In genomic region chr6:161272600-161273355, GRCh38 we compare ENCODE assay signal across 8 cellular contexts. TPM values are rescaled to one million over a fixed set of nuclear protein-coding genes. Genes with fewer than 3 reads are reported as not detected.
DNase-seq lines count a peak whose midpoint lies in the region; ATAC-seq and TF ChIP-seq lines count a peak whose summit lies in the region.

No MANE protein-coding gene starts in this region.

- no peaks in the 10 kb centered on the region; a peak in 2 of 22 replicates for H4K20me1 ChIP-seq in BLaER1 treated with 17β-estradiol and CSF1 and Interleukin-3, amounts not matched to agents 10 nM and 100 nM

- H3K4me3 ChIP-seq in BLaER1 treated with 17β-estradiol and CSF1 and Interleukin-3, amounts not matched to agents 10 nM and 100 nM: peak overlapping the region; percentile 58 to 74 (median 68)
- H3K4me3 ChIP-seq in iPS-18c (ENCODE audit: insufficient read depth, low read depth, low read length) (peak overlapping the region; percentile 61), spleen (peak overlapping the region; percentile 45 to 78 (median 58))

- TF ChIP-seq CTCF in spleen (IDR thresholded peaks at IDR 0.05 in 8 of 11, conservative IDR thresholded peaks at IDR 0.05 in 3 of 11): no peak

- peak overlapping the region; percentile 81 for H3K27ac Mint-ChIP-seq in activated naive CD8-positive, alpha-beta T cell treated with anti-CD3 and anti-CD28 coated beads for 36 hours

- intact Hi-C loops in spleen (cut with DNase I; ENCODE audit: low total_unique reads): no loop called here

- ATAC-seq in HG03521 (IDR thresholded peaks at IDR 0.05; ENCODE audit: unreplicated experiment): peak; percentile 6

- peak overlapping the region; percentile 70 to 87 (median 79) for H3K9ac ChIP-seq in BLaER1 treated with 17β-estradiol and CSF1 and Interleukin-3, amounts not matched to agents 10 nM and 100 nM

- H3K36me3 ChIP-seq in BLaER1 treated with 17β-estradiol and CSF1 and Interleukin-3, amounts not matched to agents 10 nM and 100 nM: peaks cover 0 to 14% (median 0%) of the 10 kb centered on the region in 11 experiments; a peak in 5 of 22 replicates
- H3K36me3 ChIP-seq in spleen: no peaks in the 10 kb centered on the region

- peak overlapping the region; percentile 82 for H3K4me3 Mint-ChIP-seq in activated naive CD8-positive, alpha-beta T cell treated with anti-CD3 and anti-CD28 coated beads for 36 hours

- peak overlapping the region; percentile 58 to 87 (median 73) for H3K27ac ChIP-seq in BLaER1 treated with 17β-estradiol and CSF1 and Interleukin-3, amounts not matched to agents 10 nM and 100 nM
- H3K27ac ChIP-seq in spleen: peak overlapping the region in 2 of 8 donors; percentile 24 to 80

- H3K4me2 ChIP-seq in BLaER1 treated with 17β-estradiol and CSF1 and Interleukin-3, amounts not matched to agents 10 nM and 100 nM: peak overlapping the region; percentile 75 to 91 (median 83)

- H3K27me3 ChIP-seq in BLaER1 treated with 17β-estradiol and CSF1 and Interleukin-3, amounts not matched to agents 10 nM and 100 nM: no peaks in the 10 kb centered on the region
- H3K27me3 ChIP-seq in spleen (replicated peaks in 1 of 7): no peaks in the 10 kb centered on the region

- H3K36me3 Mint-ChIP-seq in activated naive CD8-positive, alpha-beta T cell treated with anti-CD3 and anti-CD28 coated beads for 36 hours: peaks cover 4% of the 10 kb centered on the region

- H3K9me3 ChIP-seq in BLaER1 treated with 17β-estradiol and CSF1 and Interleukin-3, amounts not matched to agents 10 nM and 100 nM (replicated peaks in 1 of 11): no peaks in the 10 kb centered on the region
- H3K9me3 ChIP-seq in iPS-18c (ENCODE audit: control insufficient read depth, insufficient read depth, low read length) (no peaks in the 10 kb centered on the region), spleen (no peaks in the 10 kb centered on the region)

- 51 to 61% (median 57%) methylated on average over 11 of the region's 11 CpGs for WGBS in spleen, 5 donors

- H3K27me3 Mint-ChIP-seq in activated naive CD8-positive, alpha-beta T cell treated with anti-CD3 and anti-CD28 coated beads for 36 hours: peaks cover 6% of the 10 kb centered on the region

- peaks cover 26 to 51% (median 45%) of the 10 kb centered on the region in 10 experiments for H3K4me1 ChIP-seq in BLaER1 treated with 17β-estradiol and CSF1 and Interleukin-3, amounts not matched to agents 10 nM and 100 nM
- H3K4me1 ChIP-seq in spleen: peaks cover 0 to 36% (median 13%) of the 10 kb centered on the region in 6 donors

- TF ChIP-seq POLR2A in spleen (IDR thresholded peaks at IDR 0.05): no peak

- H3K4me1 Mint-ChIP-seq in activated naive CD8-positive, alpha-beta T cell treated with anti-CD3 and anti-CD28 coated beads for 36 hours: peaks cover 16% of the 10 kb centered on the region

- H3K9me3 Mint-ChIP-seq in activated naive CD8-positive, alpha-beta T cell treated with anti-CD3 and anti-CD28 coated beads for 36 hours: no peaks in the 10 kb centered on the region

- no peak for DNase-seq in activated naive CD8-positive, alpha-beta T cell treated with anti-CD3 and anti-CD28 coated beads for 36 hours
- no peak for DNase-seq in spleen
- no peak for DNase-seq in retina
- no peak for DNase-seq in stimulated activated CD4-positive, alpha-beta T cell treated with anti-CD3 and anti-CD28 coated beads, Interleukin-12 subunit alpha, Interleukin-12 subunit beta, amount 100 ng/mL, for 4 hours
- no peak for DNase-seq in GM19238 (ENCODE audit: insufficient read length, low spot score)

RNA-seq across cellular contexts. Expression of gene AGPAT4, which starts 1.1 kb away (rescaled TPM):
- 1 to 10 TPM; 1.9 to 2.5 TPM for total RNA-seq in activated naive CD8-positive, alpha-beta T cell treated with anti-CD3 and anti-CD28 coated beads for 36 hours
- total RNA-seq in spleen: 10 to 100 TPM in 4 of 7 donors, 1 to 10 TPM in 3; 6.8 to 16.8 (median 10.3) TPM
- polyA plus RNA-seq in spleen: 1 to 10 TPM in 2 of 3 donors, under 1 TPM in 1; 0.80 to 2.3 (median 1.2) TPM
